ENCODE assay signal across 1 cellular context in the genomic region with DNA sequence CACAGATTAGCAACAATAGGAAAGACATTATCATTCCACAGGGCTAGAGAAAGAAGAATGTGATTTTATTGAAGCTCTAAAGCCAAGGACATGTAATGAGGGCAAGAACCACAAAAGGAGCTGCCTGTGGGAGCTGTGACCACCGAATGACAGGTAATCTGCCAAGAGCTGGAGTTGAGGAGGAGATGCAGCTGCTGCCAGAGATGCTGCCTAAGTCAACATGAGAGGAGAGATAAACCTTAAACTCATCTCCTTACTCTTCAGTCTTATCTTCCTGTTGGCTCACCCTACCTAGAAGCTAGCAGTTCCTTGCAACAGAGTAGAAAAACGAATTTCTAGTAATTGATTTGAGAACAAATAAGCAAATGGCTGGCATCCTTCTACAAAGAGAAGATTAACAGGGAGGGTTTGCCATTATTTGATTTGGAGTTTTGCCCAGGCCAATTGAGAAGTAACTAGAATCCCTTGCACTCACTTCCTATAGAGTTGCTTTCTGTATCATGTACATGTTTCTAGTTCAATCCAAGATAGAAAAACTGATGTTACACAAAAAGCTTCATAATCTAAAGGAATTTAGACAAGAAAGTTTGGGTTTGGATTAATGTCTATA.
TF ChIP-seq lines count a peak whose summit lies in the region.

No MANE protein-coding gene starts in this region.

TF ChIP-seq in IMR-90, 13 proteins besides CTCF, POLR2A, EP300 and RAD21 (continued from another document):
- TF ChIP-seq CHD1 (IDR thresholded peaks at IDR 0.05; ENCODE audit: low read depth, low read length), result no peak
- no peak for TF ChIP-seq BHLHE40 (IDR thresholded peaks at IDR 0.05; ENCODE audit: low read depth, low read length)
